ENCODE assay signal across 1 cellular context in genomic region chr19:4974855-4975469, GRCh38.
TF ChIP-seq lines count a peak whose summit lies in the region.

No MANE protein-coding gene starts in this region.

TF ChIP-seq in K562, 482 proteins besides CTCF, POLR2A, EP300 and RAD21 (continued from another document):
- peak; percentile 62 for TF ChIP-seq ZBTB40 (IDR thresholded peaks at IDR 0.05)
- no peak for TF ChIP-seq ZBTB40 (CRISPR knock-in tag; IDR thresholded peaks at IDR 0.05)
- peak; percentile 35; the same call in 1 of the 2 replicates for TF ChIP-seq SPI1 (IDR thresholded peaks at IDR 0.05; ENCODE audit: borderline replicate concordance, low read depth, low read length)
- 0 out of 2 replicates have a peak, but pooled peaks have one; percentile 12 for TF ChIP-seq POLR2G (IDR thresholded peaks at IDR 0.05; ENCODE audit: low read depth, low read length)
- TF ChIP-seq ASH1L (IDR thresholded peaks at IDR 0.05; ENCODE audit: borderline replicate concordance, low read depth, partially characterized antibody) = no peak
- no peak for TF ChIP-seq THRB (CRISPR knock-in tag; conservative IDR thresholded peaks at IDR 0.05)
- no peak for TF ChIP-seq ZFP91 (CRISPR knock-in tag; IDR thresholded peaks at IDR 0.05)
